8 cellular contexts compared by ENCODE assay signal in the genomic region with DNA sequence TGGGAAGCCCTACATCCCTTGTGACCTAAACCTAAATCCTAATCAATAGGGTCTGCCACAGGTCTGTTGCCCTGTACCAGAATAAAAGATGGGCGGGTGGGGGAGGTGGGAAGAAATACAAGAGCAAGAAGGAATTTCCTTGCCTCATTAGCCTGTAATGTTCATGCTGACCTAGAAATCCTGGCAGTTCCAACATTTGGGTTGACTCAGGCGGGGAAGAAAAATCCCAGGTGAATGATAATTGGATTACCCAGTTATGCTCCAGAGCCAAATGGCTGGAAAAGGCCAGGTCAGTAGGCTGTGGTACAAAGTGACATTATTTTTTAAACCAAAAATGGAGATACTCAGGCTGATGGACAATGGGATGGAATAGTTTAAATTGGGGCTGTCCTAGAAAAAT. TPM values are rescaled to one million over a fixed set of nuclear protein-coding genes. Genes with fewer than 3 reads are reported as not detected.
DNase-seq lines count a peak whose midpoint lies in the region; ATAC-seq, FAIRE-seq and TF ChIP-seq lines count a peak whose summit lies in the region.

No MANE protein-coding gene starts in this region.

- no peaks in the 10 kb centered on the region for H3K36me3 ChIP-seq in transverse colon

- H3K27me3 Mint-ChIP-seq in activated T-cell treated with anti-CD3 and anti-CD28 coated beads, Interleukin-2, amount 50 U/mL, for 4 hours (ENCODE audit: low read depth): no peaks in the 10 kb centered on the region

- H3K4me3 ChIP-seq in transverse colon: peak overlapping the region; percentile 44 to 96 (median 81)

- no peaks in the 10 kb centered on the region for H3K9me3 ChIP-seq in transverse colon

- H3K27me3 ChIP-seq in transverse colon: no peaks in the 10 kb centered on the region

- intact Hi-C loops in transverse colon (cut with DNase I; ENCODE audit: low total_unique reads): no loop called here

- no peak for TF ChIP-seq CTCF in transverse colon (IDR thresholded peaks at IDR 0.05)

- no peak for TF ChIP-seq POLR2A in transverse colon (IDR thresholded peaks at IDR 0.05)

- ATAC-seq in activated T-cell treated with anti-CD3 and anti-CD28 coated beads, Interleukin-2, amount 50 U/mL, for 4 hours: no peak
- no peak for ATAC-seq in HG02938 (IDR thresholded peaks at IDR 0.05; ENCODE audit: unreplicated experiment)

- peaks cover 53% of the 10 kb centered on the region for H3K4me1 Mint-ChIP-seq in activated T-cell treated with anti-CD3 and anti-CD28 coated beads, Interleukin-2, amount 50 U/mL, for 4 hours (ENCODE audit: low read depth)

- no peaks in the 10 kb centered on the region for H3K9me3 Mint-ChIP-seq in activated T-cell treated with anti-CD3 and anti-CD28 coated beads, Interleukin-2, amount 50 U/mL, for 4 hours

- DNase-seq in activated T-cell treated with anti-CD3 and anti-CD28 coated beads, Interleukin-2, amount 50 U/mL, for 4 hours: no peak
- no peak for DNase-seq in activated T-cell treated with anti-CD3 and anti-CD28 coated beads for 4 hours
- peak; percentile 46 for DNase-seq in left kidney (ENCODE audit: low read depth, low spot score)
- no peak for DNase-seq in transverse colon
- DNase-seq in AML-193 (lab: John Stamatoyannopoulos, UW): no peak
- no peak for DNase-seq in urothelium cell line (ENCODE audit: low spot score)

- in situ Hi-C loops in transverse colon (cut with MboI; ENCODE audit: low pct_ligation_motif_present in 1 of 4, low pct_unique_long_range_greater_than_20kb in 1 of 4, low sequenced_read_pairs in 3 of 4): no loop called here

- H3K27ac ChIP-seq in adipose tissue (ENCODE audit: low read depth, low read length) (peak overlapping the region; percentile 8), transverse colon (peak overlapping the region; percentile 95 to 99 (median 98))

- H3K36me3 Mint-ChIP-seq in activated T-cell treated with anti-CD3 and anti-CD28 coated beads, Interleukin-2, amount 50 U/mL, for 4 hours (ENCODE audit: insufficient read depth): peaks cover 9% of the 10 kb centered on the region

- no peak for FAIRE-seq in urothelium cell line (lab: Jason Lieb, UNC)

- H3K4me1 ChIP-seq in transverse colon: peaks cover 29 to 60% (median 58%) of the 10 kb centered on the region in 4 donors

- no peak for TF ChIP-seq EP300 in transverse colon (IDR thresholded peaks at IDR 0.05; ENCODE audit: low read depth)

- H3K4me3 Mint-ChIP-seq in activated T-cell treated with anti-CD3 and anti-CD28 coated beads, Interleukin-2, amount 50 U/mL, for 4 hours: peak overlapping the region; percentile 91

- WGBS in adipose tissue, 3 donors: 25 to 51% (median 49%) methylated on average over 2 of the region's 2 CpGs
- WGBS in transverse colon (ENCODE audit: low coverage in 1 of 2), 2 donors: 45 to 48% methylated on average over 1 to 2 of the region's 2 CpGs

RNA-seq across cellular contexts. Expression of gene A3GALT2, which starts 27.3 kb away (rescaled TPM):
- under 1 TPM in 1 of 3 donors, not detected in 2; 0.30 TPM for total RNA-seq in activated T-cell treated with anti-CD3 and anti-CD28 coated beads, Interleukin-2, amount 50 U/mL, for 4 hours
- under 1 TPM in 1 of 3 donors, not detected in 2; 0.25 TPM for polyA plus RNA-seq in adipose tissue
- not detected for total RNA-seq in transverse colon
